In genomic region chr5:36090033-36090432, GRCh38 we compare ENCODE assay signal across 9 cellular contexts. TPM values are rescaled to one million over a fixed set of nuclear protein-coding genes. Genes with fewer than 3 reads are reported as not detected.
DNase-seq lines count a peak whose midpoint lies in the region; ATAC-seq, FAIRE-seq and TF ChIP-seq lines count a peak whose summit lies in the region.
"Had no signal": no experiment of that assay in that cellular context is flagged by ENCODE, and none has a peak within 500 bp of the region (broad histone marks: within the 10 kb centered on the region; RNA-seq: fewer than 3 reads in every experiment).

No MANE protein-coding gene starts in this region.

- intact Hi-C loops in dorsolateral prefrontal cortex (cut with DNase I): no loop called here

- DNase-seq in D721Med (ENCODE audit: insufficient read length, low spot score) (no peak), RWPE2 (ENCODE audit: low spot score) (no peak), iPS-NIHi11 (ENCODE audit: low spot score) (peak; percentile 45), putamen (ENCODE audit: low spot score) (no peak), DMS153 (lab: John Stamatoyannopoulos, UW) (no peak), dorsolateral prefrontal cortex (no peak)
- DNase-seq: pancreas had no signal

- H3K4me3 ChIP-seq in RWPE2 (ENCODE audit: severe bottlenecking) (no peak overlapping the region), dorsolateral prefrontal cortex (no peak overlapping the region)
- H3K4me3 ChIP-seq: pancreas had no signal

- H3K9me3 ChIP-seq in RWPE2 (ENCODE audit: severe bottlenecking): no peaks in the 10 kb centered on the region
- H3K9me3 ChIP-seq: pancreas had no signal

- no peaks in the 10 kb centered on the region for H3K27me3 ChIP-seq in RWPE2 (ENCODE audit: insufficient read depth, poor library complexity, severe bottlenecking)
- peaks cover 0 to 3% (median 0%) of the 10 kb centered on the region in 45 donors for H3K27me3 ChIP-seq in dorsolateral prefrontal cortex
- H3K27me3 ChIP-seq: pancreas had no signal

- peak; percentile 79 for ATAC-seq in GM19025 (IDR thresholded peaks at IDR 0.05; ENCODE audit: low read depth, unreplicated experiment)
- ATAC-seq in HG03439 (IDR thresholded peaks at IDR 0.05; ENCODE audit: unreplicated experiment): peak; percentile 67
- ATAC-seq in RWPE2 (ENCODE audit: low read depth): peak; percentile 59

- FAIRE-seq in D721Med (lab: Jason Lieb, UNC): peak; percentile 90
- FAIRE-seq: pancreas had no signal

- no peaks in the 10 kb centered on the region for H3K36me3 ChIP-seq in RWPE2 (ENCODE audit: low read depth)
- H3K36me3 ChIP-seq: pancreas had no signal

- peak; percentile 19 for TF ChIP-seq CTCF in D721Med (IDR thresholded peaks at IDR 0.05; ENCODE audit: insufficient read depth, missing control alignments)
- peak; percentile 62 for TF ChIP-seq CTCF in RWPE2 (IDR thresholded peaks at IDR 0.05; ENCODE audit: poor library complexity, severe bottlenecking)
- TF ChIP-seq CTCF in dorsolateral prefrontal cortex (IDR thresholded peaks at IDR 0.05 in 54 of 56, conservative IDR thresholded peaks at IDR 0.05 in 2 of 56; ENCODE audit: low read depth in 1 of 56, partially characterized antibody in 56 of 56): peak in 3 of 56 donors; percentile 9 to 11 (median 11)

- H3K4me1 ChIP-seq in RWPE2 (ENCODE audit: insufficient read depth, poor library complexity, severe bottlenecking): no peaks in the 10 kb centered on the region
- H3K4me1 ChIP-seq: pancreas had no signal

- H3K27ac ChIP-seq in RWPE2 (ENCODE audit: poor library complexity, severe bottlenecking) (no peak overlapping the region), dorsolateral prefrontal cortex (no peak overlapping the region)
- H3K27ac ChIP-seq: pancreas had no signal

RNA-seq across cellular contexts. Expression of gene UGT3A2, which starts 23.4 kb away (rescaled TPM):
- 1 to 10 TPM in 2 of 120 experiments, under 1 TPM in 25, not detected in 93; 0.22 to 1.7 (median 0.35) TPM for total RNA-seq in dorsolateral prefrontal cortex
